Comparison of ENCODE assay signal across 8 cellular contexts in the genomic region with DNA sequence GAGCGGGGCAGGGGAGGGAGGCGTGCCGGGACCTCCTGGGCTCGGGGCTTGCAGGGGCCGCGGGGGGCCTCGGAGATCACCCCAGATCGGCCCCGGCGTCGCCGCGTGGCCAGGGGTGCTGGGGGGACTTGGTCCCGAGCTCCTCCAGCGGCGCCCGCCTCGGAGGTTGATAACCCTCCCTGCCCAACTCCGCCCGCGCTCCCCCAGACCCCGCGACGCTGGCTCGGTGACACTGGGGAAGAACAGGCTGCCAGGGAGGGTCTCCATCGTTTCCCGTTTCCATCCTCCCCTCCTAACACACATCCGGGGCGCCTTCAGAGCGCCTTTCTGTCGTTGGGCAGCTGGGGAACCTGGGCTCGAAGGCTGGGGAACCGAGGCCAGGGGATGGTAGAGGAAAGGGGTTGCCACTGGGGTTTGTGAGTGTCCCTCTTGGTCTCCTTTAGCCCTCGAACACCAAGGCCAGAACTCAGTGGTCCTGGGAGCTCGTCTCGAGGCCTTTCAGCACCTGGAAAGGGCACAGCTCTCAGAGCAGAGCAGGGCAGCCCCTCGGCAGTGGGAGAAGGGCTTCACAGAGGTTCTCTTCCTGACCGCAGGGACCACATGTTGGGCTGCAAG. TPM values are rescaled to one million over a fixed set of nuclear protein-coding genes. Genes with fewer than 3 reads are reported as not detected.
DNase-seq lines count a peak whose midpoint lies in the region; ATAC-seq and TF ChIP-seq lines count a peak whose summit lies in the region.

No MANE protein-coding gene starts in this region.

- no peak for DNase-seq in IMR-90
- no peak for DNase-seq in colonic mucosa
- peak; percentile 67 for DNase-seq in mesendoderm
- no peak for DNase-seq in uterus
- DNase-seq in NCI-H2107 treated with DMSO at 0.1 percent for 48 hours (lab: John Stamatoyannopoulos, UW; ENCODE audit: unreplicated experiment) = no peak
- no peak for DNase-seq in NOMO-1 (lab: John Stamatoyannopoulos, UW; ENCODE audit: unreplicated experiment in 2 of 2)

- H2AFZ ChIP-seq in IMR-90 (replicated peaks; ENCODE audit: low read length, poor library complexity) = peak overlapping the region; percentile 99

- peak overlapping the region; percentile 26; the same call in 1 of the 2 replicates for H2BK120ac ChIP-seq in IMR-90 (ENCODE audit: low read depth, low read length)
- H2BK120ac ChIP-seq in mesendoderm (ENCODE audit: low read depth, low read length) = no peak overlapping the region

- no peak overlapping the region for H2AK5ac ChIP-seq in IMR-90 (ENCODE audit: low read depth, low read length)
- no peak overlapping the region for H2AK5ac ChIP-seq in mesendoderm (ENCODE audit: low read length)

- in situ Hi-C loops in IMR-90 (cut with MboI; ENCODE audit: low sequenced_read_pairs) = no loop called here

- H3K4ac ChIP-seq in IMR-90 (ENCODE audit: low read depth, low read length) (peak overlapping the region; percentile 20; the same call in 1 of the 2 replicates), mesendoderm (ENCODE audit: low read depth, low read length) (no peak overlapping the region)

- H3K79me1 ChIP-seq in IMR-90 (ENCODE audit: low read depth in 1 of 2, low read length in 2 of 2) = no peaks in the 10 kb centered on the region; a peak in 1 of 4 replicates
- H3K79me1 ChIP-seq in mesendoderm (ENCODE audit: low read length) = no peaks in the 10 kb centered on the region

- H3K4me2 ChIP-seq in DOHH2 (ENCODE audit: low read length) (peak overlapping the region; percentile 51), IMR-90 (ENCODE audit: low read depth, low read length) (peak overlapping the region; percentile 73), mesendoderm (ENCODE audit: low read length) (peak overlapping the region; percentile 95)

- H3K18ac ChIP-seq in IMR-90 (ENCODE audit: low read depth, low read length) = no peak overlapping the region
- no peak overlapping the region for H3K18ac ChIP-seq in mesendoderm (ENCODE audit: low read length)

- H3K23ac ChIP-seq in IMR-90 (ENCODE audit: low read depth, low read length) (peak overlapping the region; percentile 86), mesendoderm (ENCODE audit: low read length) (peak overlapping the region; percentile 66)

- TF ChIP-seq POLR2A in IMR-90 (IDR thresholded peaks at IDR 0.05; ENCODE audit: low read depth, low read length) (no peak), uterus (IDR thresholded peaks at IDR 0.05) (no peak)

- H4K8ac ChIP-seq in IMR-90 (ENCODE audit: low read depth in 2 of 2, low read length in 2 of 2) (peak overlapping the region in 1 of 2 experiments; percentile 35; a peak in 1 of 4 replicates), mesendoderm (ENCODE audit: low read depth, low read length) (no peak overlapping the region)

- H4K91ac ChIP-seq in IMR-90 (ENCODE audit: insufficient read depth, low read depth, low read length) = no peak overlapping the region

- H3K27me3 ChIP-seq in DOHH2 (ENCODE audit: control insufficient read depth, low read length) = peaks cover 47% of the 10 kb centered on the region
- no peaks in the 10 kb centered on the region for H3K27me3 ChIP-seq in IMR-90 (ENCODE audit: control insufficient read depth, insufficient read depth, low read length)
- no peaks in the 10 kb centered on the region for H3K27me3 ChIP-seq in colonic mucosa
- no peaks in the 10 kb centered on the region for H3K27me3 ChIP-seq in mesendoderm (ENCODE audit: insufficient read depth, low read length, poor library complexity)
- no peaks in the 10 kb centered on the region for H3K27me3 ChIP-seq in uterus

- peaks cover 3% of the 10 kb centered on the region; the same call in 1 of the 2 replicates for H3K9me1 ChIP-seq in IMR-90 (ENCODE audit: insufficient read depth, low read length)

- H3K9me3 ChIP-seq in DOHH2 (ENCODE audit: control insufficient read depth, insufficient read depth, low read length) = no peaks in the 10 kb centered on the region
- no peaks in the 10 kb centered on the region for H3K9me3 ChIP-seq in IMR-90 (ENCODE audit: control insufficient read depth, insufficient read depth, low read length)
- no peaks in the 10 kb centered on the region for H3K9me3 ChIP-seq in colonic mucosa
- H3K9me3 ChIP-seq in uterus = no peaks in the 10 kb centered on the region

- H4K5ac ChIP-seq in IMR-90 (ENCODE audit: low read depth, low read length) (no peak overlapping the region), mesendoderm (ENCODE audit: low read length) (no peak overlapping the region)

- H3K79me2 ChIP-seq in DOHH2 (ENCODE audit: control insufficient read depth, low read length) (no peaks in the 10 kb centered on the region), mesendoderm (ENCODE audit: control insufficient read depth, insufficient read depth, low read length) (no peaks in the 10 kb centered on the region)

- no CpG with 5 or more reads among the region's 38 CpGs for WGBS in IMR-90 (ENCODE audit: extremely low coverage in 2 of 2, insufficient read length in 1 of 2), 2 experiments
- no CpG with 5 or more reads among the region's 38 CpGs for WGBS in mesendoderm (ENCODE audit: extremely low coverage, insufficient coverage, low lambda C conversion rate)

- H2BK20ac ChIP-seq in IMR-90 (ENCODE audit: low read depth, low read length) = no peak overlapping the region

- no peaks in the 10 kb centered on the region for H3F3A ChIP-seq in DOHH2 (ENCODE audit: control insufficient read depth, insufficient read depth)

- intact Hi-C loops in IMR-90 (cut with micrococcal nuclease) (no loop called here), colonic mucosa (cut with DNase I) (no loop called here), uterus (cut with DNase I; ENCODE audit: low total_unique reads) (no loop called here)

- H3K4me3 ChIP-seq in DOHH2 (ENCODE audit: low read length) = peak overlapping the region; percentile 38
- peak overlapping the region; percentile 75 for H3K4me3 ChIP-seq in IMR-90 (ENCODE audit: insufficient read depth, low read depth, low read length)
- H3K4me3 ChIP-seq in colonic mucosa = peak overlapping the region; percentile 65
- H3K4me3 ChIP-seq in mesendoderm (ENCODE audit: low read length) = peak overlapping the region; percentile 70
- H3K4me3 ChIP-seq in uterus = peak overlapping the region; percentile 35 to 53

- no TSS peak for BruUV-seq in IMR-90 (replicated peaks; lab: Mats Ljungman, UMichigan)

- H2BK15ac ChIP-seq in IMR-90 (ENCODE audit: low read depth, low read length) (no peak overlapping the region), mesendoderm (replicated peaks; ENCODE audit: low read depth) (no peak overlapping the region)

- CTCF ChIA-PET in IMR-90 (lab: Yijun Ruan, JAX) = no interaction called here

- H3K9me2 ChIP-seq in DOHH2 (replicated peaks; ENCODE audit: control insufficient read depth, low read length) = no peaks in the 10 kb centered on the region

- H4K20me1 ChIP-seq in DOHH2 (ENCODE audit: control insufficient read depth, insufficient read depth, low read depth, low read length) = no peaks in the 10 kb centered on the region
- no peaks in the 10 kb centered on the region for H4K20me1 ChIP-seq in IMR-90 (ENCODE audit: insufficient read depth, low read length)

- ATAC-seq in GM21367 (IDR thresholded peaks at IDR 0.05; ENCODE audit: unreplicated experiment) (peak; percentile 9), IMR-90 (ENCODE audit: low read depth) (peak; percentile 8; the same call in 1 of the 2 replicates)

- H3K27ac ChIP-seq in DOHH2 (ENCODE audit: low read depth, low read length) = no peak overlapping the region
- H3K27ac ChIP-seq in IMR-90 (ENCODE audit: insufficient read depth, low read length) = no peak overlapping the region; the same call in 1 of the 2 replicates
- peak overlapping the region; percentile 19 for H3K27ac ChIP-seq in colonic mucosa
- no peak overlapping the region for H3K27ac ChIP-seq in mesendoderm (ENCODE audit: low read depth, low read length)
- H3K27ac ChIP-seq in uterus = peak overlapping the region in 1 of 2 donors; percentile 29

- H3K14ac ChIP-seq in IMR-90 (replicated peaks; ENCODE audit: low read depth, low read length) = peak overlapping the region; percentile 40; the same call in 1 of the 2 replicates

- dilution Hi-C loops in IMR-90 (cut with HindIII; ENCODE audit: low sequenced_read_pairs, unreplicated experiment) = no loop called here

- H3K4me1 ChIP-seq in DOHH2 (ENCODE audit: control insufficient read depth, low read length) = peaks cover 9% of the 10 kb centered on the region
- peaks cover 3% of the 10 kb centered on the region; the same call in 1 of the 2 replicates for H3K4me1 ChIP-seq in IMR-90 (ENCODE audit: control insufficient read depth, insufficient read depth, low read length)
- H3K4me1 ChIP-seq in colonic mucosa = no peaks in the 10 kb centered on the region
- peaks cover 2% of the 10 kb centered on the region for H3K4me1 ChIP-seq in mesendoderm (ENCODE audit: control insufficient read depth, low read depth, low read length)
- peaks cover 0 to 8% of the 10 kb centered on the region in 2 donors for H3K4me1 ChIP-seq in uterus

- H3K9ac ChIP-seq in IMR-90 (ENCODE audit: low read depth, low read length) (peak overlapping the region; percentile 17; the same call in 1 of the 2 replicates), colonic mucosa (ENCODE audit: low read depth in 2 of 2, low read length in 2 of 2) (peak overlapping the region; percentile 26 to 70), mesendoderm (ENCODE audit: low read length) (peak overlapping the region; percentile 80)

- H3K56ac ChIP-seq in IMR-90 (ENCODE audit: extremely low read depth, insufficient read depth, low read length) (no peak overlapping the region), mesendoderm (ENCODE audit: low read length) (peak overlapping the region; percentile 87)

- TF ChIP-seq CTCF in DOHH2 (IDR thresholded peaks at IDR 0.05; ENCODE audit: low read depth, low read length, poor library complexity, severe bottlenecking) (no peak), IMR-90 (conservative IDR thresholded peaks at IDR 0.05; ENCODE audit: low read depth, low read length) (no peak), colonic mucosa (IDR thresholded peaks at IDR 0.05) (no peak), uterus (IDR thresholded peaks at IDR 0.05) (no peak)

- H2AK9ac ChIP-seq in IMR-90 (replicated peaks; ENCODE audit: low read depth, low read length, poor library complexity) = peak overlapping the region; percentile 83

- H2BK5ac ChIP-seq in IMR-90 (ENCODE audit: low read depth, low read length, poor library complexity, severe bottlenecking) (no peak overlapping the region), mesendoderm (ENCODE audit: low read length) (no peak overlapping the region)

- POLR2A ChIA-PET in IMR-90 (lab: Charles Lee; ENCODE audit: unreplicated experiment) = no interaction called here

- no peak for TF ChIP-seq RAD21 in IMR-90 (IDR thresholded peaks at IDR 0.05; ENCODE audit: low read length)

- no peaks in the 10 kb centered on the region for H3K36me3 ChIP-seq in DOHH2 (ENCODE audit: control insufficient read depth, low read length)
- no peaks in the 10 kb centered on the region for H3K36me3 ChIP-seq in IMR-90 (ENCODE audit: control insufficient read depth, insufficient read depth, low read length)
- H3K36me3 ChIP-seq in colonic mucosa = no peaks in the 10 kb centered on the region
- H3K36me3 ChIP-seq in mesendoderm (ENCODE audit: control insufficient read depth, insufficient read depth, low read length) = no peaks in the 10 kb centered on the region
- H3K36me3 ChIP-seq in uterus = no peaks in the 10 kb centered on the region

RNA-seq across cellular contexts. Expression of gene SLC37A2, which starts 0.4 kb away (rescaled TPM):
- total RNA-seq in IMR-90 (2012; rRNA removed) (0.72 and 0.83 TPM in 2 replicates), colonic mucosa (1 to 10 TPM; 2.2 to 5.1 TPM), uterus (1 to 10 TPM in 2 of 4 donors, under 1 TPM in 2; 0.26 to 4.1 (median 0.86) TPM)
- 1.1 and 1.5 TPM in 2 replicates for polyA plus RNA-seq in IMR-90 (2012; rRNA removed)
- polyA plus RNA-seq in IMR-90 (2012; cell fraction: cytosol; rRNA removed) = 0.83 and 1.4 TPM in 2 replicates
- polyA plus RNA-seq in IMR-90 (2012; cell fraction: nucleus; rRNA removed; ENCODE audit: low replicate concordance) = 2.5 and 4.2 TPM in 2 replicates
- polyA plus RNA-seq in mesendoderm (2013, experiment 1 of 2) = 0.14 TPM
- 0.21 TPM for polyA plus RNA-seq in mesendoderm (2013, experiment 2 of 2)

RNA-seq across cellular contexts. Expression of gene TMEM218, which starts 47.9 kb away (rescaled TPM):
- total RNA-seq in IMR-90 (2012; rRNA removed) = 19.4 and 24.4 TPM in 2 replicates
- polyA plus RNA-seq in IMR-90 (2012; rRNA removed) = 17.7 and 23.0 TPM in 2 replicates
- polyA plus RNA-seq in IMR-90 (2012; cell fraction: cytosol; rRNA removed) = 22.3 and 22.4 TPM in 2 replicates
- polyA plus RNA-seq in IMR-90 (2012; cell fraction: nucleus; rRNA removed; ENCODE audit: low replicate concordance) = 16.7 and 47.5 TPM in 2 replicates
- total RNA-seq in colonic mucosa = 10 to 100 TPM in 1 of 2 donors, 1 to 10 TPM in 1; 8.7 to 17.3 TPM
- polyA plus RNA-seq in mesendoderm (2013, experiment 1 of 2) = 9.3 TPM
- 9.7 TPM for polyA plus RNA-seq in mesendoderm (2013, experiment 2 of 2)
- total RNA-seq in uterus = 10 to 100 TPM in 2 of 4 donors, 1 to 10 TPM in 2; 3.2 to 45.9 (median 12.0) TPM

Comparison
In these comparisons a context has a peak if more than half of its experiments do, and no peak if none do; other contexts are left out.
1. H3K9ac ChIP-seq: peak in every context shown above with its lines; median percentile 80 in mesendoderm; 48 in colonic mucosa; 17 in IMR-90.